9 cellular contexts compared by ENCODE assay signal in genomic region chr22:20741634-20742581, GRCh38. TPM values are rescaled to one million over a fixed set of nuclear protein-coding genes. Genes with fewer than 3 reads are reported as not detected.
DNase-seq lines count a peak whose midpoint lies in the region; TF ChIP-seq lines count a peak whose summit lies in the region.
"Had no signal": no experiment of that assay in that cellular context is flagged by ENCODE, and none has a peak within 500 bp of the region (broad histone marks: within the 10 kb centered on the region; RNA-seq: fewer than 3 reads in every experiment).

No MANE protein-coding gene starts in this region.

- H3K9ac ChIP-seq in mammary epithelial cell (ENCODE audit: insufficient read depth, low read length): no peak overlapping the region

- H3K9me3 Mint-ChIP-seq in type B pancreatic cell: no peaks in the 10 kb centered on the region

- H3K4me2 ChIP-seq in mammary epithelial cell (ENCODE audit: insufficient read depth, low read depth, low read length): no peak overlapping the region

- peak; percentile 29 for DNase-seq in Caki2 (ENCODE audit: low read depth)
- no peak for DNase-seq in HFF-Myc (ENCODE audit: extremely low read depth, low read depth)
- DNase-seq in SKM-1 (lab: John Stamatoyannopoulos, UW; ENCODE audit: unreplicated experiment): peak; percentile 3
- DNase-seq in mammary epithelial cell: peak; percentile 21
- peak; percentile 64 for DNase-seq in medulla oblongata (ENCODE audit: extremely low spot score)
- DNase-seq in type B pancreatic cell (ENCODE audit: extremely low spot score, unreplicated experiment): no peak
- no peak for DNase-seq in NCI-H128 (lab: John Stamatoyannopoulos, UW; ENCODE audit: unreplicated experiment)
- DNase-seq in foreskin melanocyte: no peak

- intact Hi-C loops in mammary epithelial cell (cut with micrococcal nuclease): loop anchor here (1.0 to 5.0 kb wide), 3 partner anchors 39 to 175 kb away; no protein-coding TSS in a partner anchor

- no peak overlapping the region for H2AFZ ChIP-seq in mammary epithelial cell (ENCODE audit: low read depth, low read length)

- no peaks in the 10 kb centered on the region for H3K4me1 Mint-ChIP-seq in type B pancreatic cell (ENCODE audit: unreplicated experiment)

- in situ Hi-C loops in Caki2 (cut with HindIII; ENCODE audit: low pct_unique_long_range_greater_than_20kb, low sequenced_read_pairs): no loop called here
- in situ Hi-C loops in mammary epithelial cell (cut with MboI; ENCODE audit: low sequenced_read_pairs in 2 of 2): no loop called here

- 79% methylated on average over 15 of the region's 16 CpGs for WGBS in mammary epithelial cell (ENCODE audit: low coverage, missing lambda C conversion rate)

- no peak overlapping the region for H3K4me3 Mint-ChIP-seq in type B pancreatic cell
- H3K4me3 Mint-ChIP-seq: T-helper 17 cell had no signal

- H3K27me3 ChIP-seq in mammary epithelial cell (ENCODE audit: insufficient read depth, low read length): no peaks in the 10 kb centered on the region

- TF ChIP-seq CTCF in HFF-Myc (IDR thresholded peaks at IDR 0.05; ENCODE audit: low read depth, low read length, missing control alignments) (peak; percentile 72), mammary epithelial cell (conservative IDR thresholded peaks at IDR 0.05 in 1 of 2, IDR thresholded peaks at IDR 0.05 in 1 of 2; ENCODE audit: extremely low read depth in 1 of 2, insufficient read depth in 1 of 2, low read depth in 1 of 2, low read length in 2 of 2) (peak; percentile 73 to 75), type B pancreatic cell (conservative IDR thresholded peaks at IDR 0.05) (peak; percentile 79)

- no peak overlapping the region for H3K27ac ChIP-seq in mammary epithelial cell (ENCODE audit: insufficient read depth, low read depth, low read length)

- CTCF ChIA-PET in mammary epithelial cell (lab: Charles Lee; ENCODE audit: low non-redundant PET): interaction anchor here (0.7 kb wide), 1 partner anchor 212 kb away, joined by 6 read pairs; no protein-coding TSS in a partner anchor

- no peak overlapping the region for H3K4me3 ChIP-seq in HFF-Myc (replicated peaks; ENCODE audit: low read depth, low read length)
- H3K4me3 ChIP-seq in mammary epithelial cell (replicated peaks in 1 of 3; ENCODE audit: insufficient read depth in 1 of 3, low read depth in 2 of 3, low read length in 3 of 3): no peak overlapping the region

- H3K27ac Mint-ChIP-seq in type B pancreatic cell: no peak overlapping the region

- H3K79me2 ChIP-seq in mammary epithelial cell (ENCODE audit: insufficient read depth, low read length): no peaks in the 10 kb centered on the region

- BruUV-seq in mammary epithelial cell (replicated peaks; lab: Mats Ljungman, UMichigan): no TSS peak

- H3K36me3 ChIP-seq in mammary epithelial cell (ENCODE audit: insufficient read depth, low read length): peaks cover 2% of the 10 kb centered on the region

- H3K4me1 ChIP-seq in mammary epithelial cell (ENCODE audit: insufficient read depth, low read length): no peaks in the 10 kb centered on the region

- H3K36me3 Mint-ChIP-seq in type B pancreatic cell: peaks cover 24% of the 10 kb centered on the region

- H3K27me3 Mint-ChIP-seq in type B pancreatic cell: no peaks in the 10 kb centered on the region
- H3K27me3 Mint-ChIP-seq: T-helper 17 cell had no signal

- H3K9me3 ChIP-seq in mammary epithelial cell (replicated peaks; ENCODE audit: insufficient read depth, low read length): no peaks in the 10 kb centered on the region

- H4K20me1 ChIP-seq in mammary epithelial cell (ENCODE audit: insufficient read depth, low read length): no peaks in the 10 kb centered on the region

- dilution Hi-C loops in mammary epithelial cell (cut with HindIII; ENCODE audit: low sequenced_read_pairs): no loop called here

RNA-seq across cellular contexts. Expression of gene SERPIND1, which starts 32.0 kb away (rescaled TPM):
- total RNA-seq in Caki2 (2014; rRNA removed; shearing (Covaris generic); ENCODE audit: low replicate concordance): not detected in 2 replicates
- total RNA-seq in mammary epithelial cell (not detected), type B pancreatic cell (ENCODE audit: low replicate concordance) (5.6 and 7.1 TPM in 2 replicates)
- polyA plus RNA-seq in mammary epithelial cell: not detected
- polyA minus RNA-seq in mammary epithelial cell: not detected
- total RNA-seq: T-helper 17 cell had no signal

Comparison
In these comparisons a context has a peak if more than half of its experiments do, and no peak if none do; other contexts are left out.
1. DNase-seq: peak in Caki2 (single experiment), SKM-1 (single experiment), mammary epithelial cell (single experiment) and medulla oblongata (single experiment); none in HFF-Myc (single experiment), type B pancreatic cell (single experiment), NCI-H128 (single experiment) and foreskin melanocyte (single experiment).
2. Peak in every context shown above with its lines, with median percentiles within 50 percentile points of each other: CTCF ChIP-seq.